Comparison of ENCODE assay signal across 3 cellular contexts in genomic region chr12:102172436-102172835, GRCh38.
A peak's percentile ranks its signal among the peaks of the same experiment; 100 is the strongest.
TF ChIP-seq lines count a peak whose summit lies in the region.

No MANE protein-coding gene starts in this region.

TF ChIP-seq in SK-N-SH treated with all-trans-retinoic acid at 6 μM for 48 hours, 23 proteins besides CTCF, POLR2A, EP300 and RAD21:
- TF ChIP-seq ZNF565 (CRISPR knock-in tag; conservative IDR thresholded peaks at IDR 0.05; ENCODE audit: low read depth) (no peak), ISL1 (CRISPR knock-in tag; IDR thresholded peaks at IDR 0.05) (peak; percentile 36), ARNTL (CRISPR knock-in tag; IDR thresholded peaks at IDR 0.05; ENCODE audit: borderline replicate concordance, low read depth) (no peak), CSDC2 (CRISPR knock-in tag; IDR thresholded peaks at IDR 0.05) (no peak), BACH2 (CRISPR knock-in tag; IDR thresholded peaks at IDR 0.05; ENCODE audit: borderline replicate concordance) (no peak), ZFP30 (CRISPR knock-in tag; IDR thresholded peaks at IDR 0.05) (no peak)
- TF ChIP-seq, protein P1, sequence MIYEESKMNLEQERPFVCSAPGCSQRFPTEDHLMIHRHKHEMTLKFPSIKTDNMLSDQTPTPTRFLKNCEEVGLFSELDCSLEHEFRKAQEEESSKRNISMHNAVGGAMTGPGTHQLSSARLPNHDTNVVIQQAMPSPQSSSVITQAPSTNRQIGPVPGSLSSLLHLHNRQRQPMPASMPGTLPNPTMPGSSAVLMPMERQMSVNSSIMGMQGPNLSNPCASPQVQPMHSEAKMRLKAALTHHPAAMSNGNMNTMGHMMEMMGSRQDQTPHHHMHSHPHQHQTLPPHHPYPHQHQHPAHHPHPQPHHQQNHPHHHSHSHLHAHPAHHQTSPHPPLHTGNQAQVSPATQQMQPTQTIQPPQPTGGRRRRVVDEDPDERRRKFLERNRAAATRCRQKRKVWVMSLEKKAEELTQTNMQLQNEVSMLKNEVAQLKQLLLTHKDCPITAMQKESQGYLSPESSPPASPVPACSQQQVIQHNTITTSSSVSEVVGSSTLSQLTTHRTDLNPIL (CRISPR knock-in tag; IDR thresholded peaks at IDR 0.05; ENCODE audit: low read depth), result 0 out of 2 replicates have a peak, but pooled peaks have one; percentile 31

TF ChIP-seq in SK-N-SH, 30 proteins besides CTCF, POLR2A, EP300 and RAD21:
- TF ChIP-seq FOSL2 (IDR thresholded peaks at IDR 0.05; ENCODE audit: borderline replicate concordance, low read depth), result no peak
- no peak for TF ChIP-seq RCOR1 (IDR thresholded peaks at IDR 0.05; ENCODE audit: low read length)
- no peak for TF ChIP-seq EZH2phosphoT487 (IDR thresholded peaks at IDR 0.05; ENCODE audit: borderline replicate concordance, low read depth)
- TF ChIP-seq USF2 (IDR thresholded peaks at IDR 0.05; ENCODE audit: borderline replicate concordance, low read depth, low read length), result no peak
- no peak for TF ChIP-seq TAF1 (IDR thresholded peaks at IDR 0.05; ENCODE audit: borderline replicate concordance, low read depth, low read length)
- no peak for TF ChIP-seq TEAD4 (IDR thresholded peaks at IDR 0.05; ENCODE audit: borderline replicate concordance, insufficient read depth)
- TF ChIP-seq RFX5 (IDR thresholded peaks at IDR 0.05; ENCODE audit: low read length), result no peak
- no peak for TF ChIP-seq FOXM1 (IDR thresholded peaks at IDR 0.05; ENCODE audit: low read depth)
- TF ChIP-seq PBX3 (IDR thresholded peaks at IDR 0.05), result no peak
- TF ChIP-seq SMC3 (IDR thresholded peaks at IDR 0.05; ENCODE audit: low read depth, low read length), result no peak
- no peak for TF ChIP-seq ZBTB33 (IDR thresholded peaks at IDR 0.05; ENCODE audit: borderline replicate concordance, low read depth)
- TF ChIP-seq NRF1 (IDR thresholded peaks at IDR 0.05; ENCODE audit: low read depth, low read length), result no peak

TF ChIP-seq in K562, 482 proteins besides CTCF, POLR2A, EP300 and RAD21:
- TF ChIP-seq U2AF1 (optimal IDR thresholded peaks at IDR 0.05; ENCODE audit: low read depth, low read length) (no peak), ATF3 (IDR thresholded peaks at IDR 0.05) (peak; percentile 14; the same call in 1 of the 2 replicates), ATF3 (CRISPR knock-in tag; conservative IDR thresholded peaks at IDR 0.05) (no peak), CEBPG (CRISPR knock-in tag; IDR thresholded peaks at IDR 0.05) (no peak), CEBPG (tag; conservative IDR thresholded peaks at IDR 0.05 in 1 of 2, IDR thresholded peaks at IDR 0.05 in 1 of 2) (0 out of 4 replicates have a peak, but pooled peaks of 1 of the 2 experiments have one; percentile 23)
